2 cellular contexts compared by ENCODE assay signal in genomic region chr3:38792983-38793382, GRCh38.
TF ChIP-seq lines count a peak whose summit lies in the region.

No MANE protein-coding gene starts in this region.

TF ChIP-seq in HepG2, 621 proteins besides CTCF, POLR2A, EP300 and RAD21:
- TF ChIP-seq ATF7 (IDR thresholded peaks at IDR 0.05) (peak; percentile 86), ATF7 (CRISPR knock-in tag; IDR thresholded peaks at IDR 0.05) (no peak), ZBTB20 (CRISPR knock-in tag; IDR thresholded peaks at IDR 0.05; ENCODE audit: borderline replicate concordance, low read depth) (no peak), ZSCAN29 (CRISPR knock-in tag; conservative IDR thresholded peaks at IDR 0.05) (no peak)
- TF ChIP-seq, protein P1, sequence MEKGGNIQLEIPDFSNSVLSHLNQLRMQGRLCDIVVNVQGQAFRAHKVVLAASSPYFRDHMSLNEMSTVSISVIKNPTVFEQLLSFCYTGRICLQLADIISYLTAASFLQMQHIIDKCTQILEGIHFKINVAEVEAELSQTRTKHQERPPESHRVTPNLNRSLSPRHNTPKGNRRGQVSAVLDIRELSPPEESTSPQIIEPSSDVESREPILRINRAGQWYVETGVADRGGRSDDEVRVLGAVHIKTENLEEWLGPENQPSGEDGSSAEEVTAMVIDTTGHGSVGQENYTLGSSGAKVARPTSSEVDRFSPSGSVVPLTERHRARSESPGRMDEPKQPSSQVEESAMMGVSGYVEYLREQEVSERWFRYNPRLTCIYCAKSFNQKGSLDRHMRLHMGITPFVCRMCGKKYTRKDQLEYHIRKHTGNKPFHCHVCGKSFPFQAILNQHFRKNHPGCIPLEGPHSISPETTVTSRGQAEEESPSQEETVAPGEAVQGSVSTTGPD (CRISPR knock-in tag; IDR thresholded peaks at IDR 0.05) = no peak

TF ChIP-seq in K562, 482 proteins besides CTCF, POLR2A, EP300 and RAD21:
- TF ChIP-seq ZKSCAN1 (IDR thresholded peaks at IDR 0.05; ENCODE audit: low read depth, low read length) (no peak), JUND (IDR thresholded peaks at IDR 0.05; ENCODE audit: borderline replicate concordance, low read depth, low read length) (no peak), JUND (tag; IDR thresholded peaks at IDR 0.05; ENCODE audit: borderline replicate concordance, low read depth, low read length) (peak; percentile 22; the same call in 1 of the 3 replicates), ZNF354B (CRISPR knock-in tag; IDR thresholded peaks at IDR 0.05) (no peak), RNF2 (IDR thresholded peaks at IDR 0.05) (no peak), KAT8 (IDR thresholded peaks at IDR 0.05; ENCODE audit: low read depth) (no peak), ZNF217 (CRISPR knock-in tag; IDR thresholded peaks at IDR 0.05) (no peak)
- TF ChIP-seq, protein P2, sequence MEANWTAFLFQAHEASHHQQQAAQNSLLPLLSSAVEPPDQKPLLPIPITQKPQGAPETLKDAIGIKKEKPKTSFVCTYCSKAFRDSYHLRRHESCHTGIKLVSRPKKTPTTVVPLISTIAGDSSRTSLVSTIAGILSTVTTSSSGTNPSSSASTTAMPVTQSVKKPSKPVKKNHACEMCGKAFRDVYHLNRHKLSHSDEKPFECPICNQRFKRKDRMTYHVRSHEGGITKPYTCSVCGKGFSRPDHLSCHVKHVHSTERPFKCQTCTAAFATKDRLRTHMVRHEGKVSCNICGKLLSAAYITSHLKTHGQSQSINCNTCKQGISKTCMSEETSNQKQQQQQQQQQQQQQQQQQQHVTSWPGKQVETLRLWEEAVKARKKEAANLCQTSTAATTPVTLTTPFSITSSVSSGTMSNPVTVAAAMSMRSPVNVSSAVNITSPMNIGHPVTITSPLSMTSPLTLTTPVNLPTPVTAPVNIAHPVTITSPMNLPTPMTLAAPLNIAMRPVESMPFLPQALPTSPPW (CRISPR knock-in tag; IDR thresholded peaks at IDR 0.05) = no peak
- TF ChIP-seq, protein P3, sequence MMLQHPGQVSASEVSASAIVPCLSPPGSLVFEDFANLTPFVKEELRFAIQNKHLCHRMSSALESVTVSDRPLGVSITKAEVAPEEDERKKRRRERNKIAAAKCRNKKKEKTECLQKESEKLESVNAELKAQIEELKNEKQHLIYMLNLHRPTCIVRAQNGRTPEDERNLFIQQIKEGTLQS (IDR thresholded peaks at IDR 0.05) = peak; percentile 50
- TF ChIP-seq, protein P3 (CRISPR knock-in tag; conservative IDR thresholded peaks at IDR 0.05) = no peak
